ENCODE assay signal across 9 cellular contexts in the genomic region with DNA sequence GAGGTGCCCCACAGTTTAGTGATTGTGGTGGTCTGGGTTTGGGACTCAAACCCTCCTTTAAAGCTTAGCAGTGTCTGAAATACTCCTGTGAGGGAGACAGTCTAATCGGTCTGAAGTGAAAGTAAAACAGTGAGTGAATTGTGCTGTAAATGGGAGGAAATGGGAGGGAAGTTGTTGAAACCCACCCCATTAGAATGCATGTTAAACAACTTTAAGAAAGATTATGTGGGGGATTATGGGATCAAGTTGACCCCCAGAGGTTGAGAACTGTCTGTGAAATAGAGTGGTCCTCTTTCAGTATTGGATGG.
DNase-seq lines count a peak whose midpoint lies in the region; ATAC-seq and TF ChIP-seq lines count a peak whose summit lies in the region.
"Had no signal": no experiment of that assay in that cellular context is flagged by ENCODE, and none has a peak within 500 bp of the region (broad histone marks: within the 10 kb centered on the region; RNA-seq: fewer than 3 reads in every experiment).

No MANE protein-coding gene starts in this region.

- ATAC-seq in DND-41 (ENCODE audit: insufficient read depth, low read depth) (peak; percentile 68), HG02798 (IDR thresholded peaks at IDR 0.05; ENCODE audit: poor library complexity, unreplicated experiment) (peak; percentile 36), esophagus mucosa (no peak)
- ATAC-seq in activated naive CD8-positive, alpha-beta T cell treated with anti-CD3 and anti-CD28 coated beads, Interleukin-2, amount 50 U/mL, for 24 hours, result peak; percentile 27

- TF ChIP-seq EP300 in stomach (IDR thresholded peaks at IDR 0.05), result no peak

- H3K27me3 Mint-ChIP-seq in activated naive CD8-positive, alpha-beta T cell treated with anti-CD3 and anti-CD28 coated beads, Interleukin-2, amount 50 U/mL, for 24 hours, result no peaks in the 10 kb centered on the region

- peaks cover 64% of the 10 kb centered on the region for H3K4me1 Mint-ChIP-seq in activated naive CD8-positive, alpha-beta T cell treated with anti-CD3 and anti-CD28 coated beads, Interleukin-2, amount 50 U/mL, for 24 hours

- H3K4me3 ChIP-seq in DND-41 (ENCODE audit: low read depth in 1 of 2, low read length in 2 of 2) (peak overlapping the region; percentile 44 to 69; a peak in 3 of 4 replicates), mucosa of stomach (ENCODE audit: low read length) (peak overlapping the region; percentile 82), stomach (peak overlapping the region in 2 of 4 donors; percentile 42 to 49)

- no peak for TF ChIP-seq POLR2A in stomach (IDR thresholded peaks at IDR 0.05)

- H2AFZ ChIP-seq in DND-41 (ENCODE audit: low read depth, low read length), result peak overlapping the region; percentile 79

- H3K27ac Mint-ChIP-seq in activated naive CD8-positive, alpha-beta T cell treated with anti-CD3 and anti-CD28 coated beads, Interleukin-2, amount 50 U/mL, for 24 hours, result peak overlapping the region; percentile 91

- 0 out of 2 replicates have a peak, but pooled peaks cover 3% of the 10 kb centered on the region for H3K79me2 ChIP-seq in DND-41 (ENCODE audit: insufficient read depth, low read length)

- H3K27me3 ChIP-seq in DND-41 (ENCODE audit: insufficient read depth, low read length, poor library complexity), result no peaks in the 10 kb centered on the region
- H3K27me3 ChIP-seq in mucosa of stomach (ENCODE audit: control insufficient read depth, insufficient read depth, low read length), result no peaks in the 10 kb centered on the region
- no peaks in the 10 kb centered on the region for H3K27me3 ChIP-seq in stomach

- H3K9me3 ChIP-seq in DND-41 (ENCODE audit: insufficient read depth, low read length, severe bottlenecking) (no peaks in the 10 kb centered on the region), mucosa of stomach (ENCODE audit: control insufficient read depth, low read length) (no peaks in the 10 kb centered on the region), stomach (no peaks in the 10 kb centered on the region)

- no peaks in the 10 kb centered on the region for H3K36me3 Mint-ChIP-seq in activated naive CD8-positive, alpha-beta T cell treated with anti-CD3 and anti-CD28 coated beads, Interleukin-2, amount 50 U/mL, for 24 hours (ENCODE audit: low read depth)

- H3K9ac ChIP-seq in DND-41 (ENCODE audit: low read depth, low read length) (peak overlapping the region; percentile 74), mucosa of stomach (ENCODE audit: low read length) (peak overlapping the region; percentile 89)

- no peaks in the 10 kb centered on the region for H3K9me3 Mint-ChIP-seq in activated naive CD8-positive, alpha-beta T cell treated with anti-CD3 and anti-CD28 coated beads, Interleukin-2, amount 50 U/mL, for 24 hours

- WGBS in stomach, 5 donors, result 0% methylated on average over 1 of the region's 1 CpG; no CpG with 5 or more reads in 2 of the 5 donors

- no peaks in the 10 kb centered on the region for H4K20me1 ChIP-seq in DND-41 (ENCODE audit: insufficient read depth, low read length)

- DNase-seq in DND-41, result no peak
- no peak for DNase-seq in activated naive CD8-positive, alpha-beta T cell treated with anti-CD3 and anti-CD28 coated beads, Interleukin-2, amount 50 U/mL, for 24 hours
- DNase-seq in LoVo (ENCODE audit: low spot score), result no peak
- DNase-seq in DMS79 (lab: John Stamatoyannopoulos, UW), result no peak
- DNase-seq in stomach, result no peak
- DNase-seq: NCI-H524 had no signal

- H3K36me3 ChIP-seq in DND-41 (ENCODE audit: insufficient read depth, low read length) (no peaks in the 10 kb centered on the region), mucosa of stomach (ENCODE audit: control insufficient read depth, insufficient read depth, low read length) (no peaks in the 10 kb centered on the region), stomach (no peaks in the 10 kb centered on the region)

- TF ChIP-seq CTCF in DND-41 (IDR thresholded peaks at IDR 0.05; ENCODE audit: borderline replicate concordance, extremely low read depth, low read length, poor library complexity, severe bottlenecking), result no peak
- TF ChIP-seq CTCF in stomach (IDR thresholded peaks at IDR 0.05), result no peak

- H3K4me1 ChIP-seq in DND-41 (ENCODE audit: insufficient read depth, low read length) (peaks cover 50% of the 10 kb centered on the region), mucosa of stomach (ENCODE audit: control insufficient read depth, insufficient read depth, low read length) (peaks cover 22% of the 10 kb centered on the region), stomach (peaks cover 0 to 40% (median 0%) of the 10 kb centered on the region in 4 donors)

- peak overlapping the region; percentile 77 for H3K4me2 ChIP-seq in DND-41 (ENCODE audit: insufficient read depth, low read length)

- H3K27ac ChIP-seq in DND-41 (ENCODE audit: low read length) (peak overlapping the region; percentile 98), stomach (peak overlapping the region in 2 of 5 donors; percentile 82 to 89)

- intact Hi-C loops in stomach (cut with DNase I; ENCODE audit: low total_unique reads), result no loop called here

- peak overlapping the region; percentile 89 for H3K4me3 Mint-ChIP-seq in activated naive CD8-positive, alpha-beta T cell treated with anti-CD3 and anti-CD28 coated beads, Interleukin-2, amount 50 U/mL, for 24 hours
